Comparison of ENCODE assay signal across 28 cellular contexts in genomic region chr12:254912-255311, GRCh38. TPM values are rescaled to one million over a fixed set of nuclear protein-coding genes. Genes with fewer than 3 reads are reported as not detected.
DNase-seq lines count a peak whose midpoint lies in the region; FAIRE-seq and TF ChIP-seq lines count a peak whose summit lies in the region.
"Had no signal": no experiment of that assay in that cellular context is flagged by ENCODE, and none has a peak within 500 bp of the region (broad histone marks: within the 10 kb centered on the region; RNA-seq: fewer than 3 reads in every experiment).

No MANE protein-coding gene starts in this region.

- DNase-seq in H7 (peak; percentile 8), esophagus muscularis mucosa (ENCODE audit: extremely low spot score) (peak; percentile 68), mesendoderm (no peak), nephron progenitor cell (no peak), RCC 7860 (ENCODE audit: low spot score) (no peak), iPS-NIHi7 (ENCODE audit: extremely low spot score) (no peak)
- no peak for DNase-seq in stimulated activated CD4-positive, alpha-beta T cell treated with anti-CD3 and anti-CD28 coated beads, Interleukin-4, amount 100 ng/mL, for 24 hours
- no peak for DNase-seq in activated naive CD4-positive, alpha-beta T cell (lab: John Stamatoyannopoulos, UW)
- DNase-seq: AML-193; Caco-2; Calu3; CD4-positive, alpha-beta T cell; CD8-positive, alpha-beta T cell; DND-41; EL; GDM1 had no signal

- 84% methylated on average over 9 of the region's 9 CpGs for WGBS in esophagus muscularis mucosa
- no CpG with 5 or more reads among the region's 9 CpGs for WGBS in mesendoderm (ENCODE audit: extremely low coverage, insufficient coverage, low lambda C conversion rate)

- H3K4me3 Mint-ChIP-seq in nephron progenitor cell, result peak overlapping the region; percentile 7
- H3K4me3 Mint-ChIP-seq: B cell; CD4-positive, alpha-beta T cell; CD8-positive, alpha-beta T cell had no signal

- no peak overlapping the region for H2AK5ac ChIP-seq in mesendoderm (ENCODE audit: low read length)

- H3K56ac ChIP-seq in mesendoderm (ENCODE audit: low read length), result peak overlapping the region; percentile 25

- H3K79me2 ChIP-seq in mesendoderm (ENCODE audit: control insufficient read depth, insufficient read depth, low read length), result no peaks in the 10 kb centered on the region

- H3K9ac ChIP-seq in mesendoderm (ENCODE audit: low read length), result no peak overlapping the region
- H3K9ac ChIP-seq: BLaER1 treated with 17β-estradiol and CSF1 and Interleukin-3, amounts not matched to agents 10 nM and 100 nM had no signal

- no peak overlapping the region for H3K4ac ChIP-seq in mesendoderm (ENCODE audit: low read depth, low read length)

- H3K27me3 Mint-ChIP-seq in nephron progenitor cell (ENCODE audit: low read depth, poor library complexity), result peaks cover 35% of the 10 kb centered on the region

- H3K4me2 ChIP-seq in mesendoderm (ENCODE audit: low read length), result no peak overlapping the region
- H3K4me2 ChIP-seq: A549; BLaER1 treated with 17β-estradiol and CSF1 and Interleukin-3, amounts not matched to agents 10 nM and 100 nM had no signal

- TF ChIP-seq POLR2A in esophagus muscularis mucosa (IDR thresholded peaks at IDR 0.05; ENCODE audit: low read depth), result no peak

- no peak overlapping the region for H3K27ac ChIP-seq in esophagus muscularis mucosa (replicated peaks in 1 of 4)
- H3K27ac ChIP-seq in mesendoderm (ENCODE audit: low read depth, low read length), result no peak overlapping the region
- H3K27ac ChIP-seq: 22Rv1; A549; BLaER1 treated with 17β-estradiol and CSF1 and Interleukin-3, amounts not matched to agents 10 nM and 100 nM; C4-2B had no signal

- TF ChIP-seq EP300 in esophagus muscularis mucosa (IDR thresholded peaks at IDR 0.05), result no peak

- H3K23ac ChIP-seq in mesendoderm (ENCODE audit: low read length), result no peak overlapping the region

- H3K36me3 Mint-ChIP-seq in nephron progenitor cell (ENCODE audit: low read depth), result no peaks in the 10 kb centered on the region
- H3K36me3 Mint-ChIP-seq: CD8-positive, alpha-beta T cell had no signal

- no peaks in the 10 kb centered on the region for H3K9me3 ChIP-seq in esophagus muscularis mucosa
- H3K9me3 ChIP-seq: A549; BLaER1 treated with 17β-estradiol and CSF1 and Interleukin-3, amounts not matched to agents 10 nM and 100 nM; Caco-2 had no signal

- H3K4me1 ChIP-seq in esophagus muscularis mucosa (no peaks in the 10 kb centered on the region), mesendoderm (ENCODE audit: control insufficient read depth, low read depth, low read length) (peaks cover 8% of the 10 kb centered on the region)
- H3K4me1 ChIP-seq: A549, Caco-2 had no signal

- H3K4me1 Mint-ChIP-seq in nephron progenitor cell, result peaks cover 65% of the 10 kb centered on the region
- H3K4me1 Mint-ChIP-seq: B cell had no signal

- H3K4me3 ChIP-seq in H7 (ENCODE audit: insufficient read depth, low read depth, low read length) (no peak overlapping the region), esophagus muscularis mucosa (no peak overlapping the region), mesendoderm (ENCODE audit: low read length) (no peak overlapping the region)
- H3K4me3 ChIP-seq: A549; BLaER1 treated with 17β-estradiol and CSF1 and Interleukin-3, amounts not matched to agents 10 nM and 100 nM; GM12878 had no signal

- H2BK120ac ChIP-seq in mesendoderm (ENCODE audit: low read depth, low read length), result no peak overlapping the region

- peak overlapping the region; percentile 41 for H2BK5ac ChIP-seq in mesendoderm (ENCODE audit: low read length)

- no peaks in the 10 kb centered on the region for H3K79me1 ChIP-seq in mesendoderm (ENCODE audit: low read length)

- H3K9me3 Mint-ChIP-seq in nephron progenitor cell, result no peaks in the 10 kb centered on the region
- H3K9me3 Mint-ChIP-seq: CD4-positive, alpha-beta T cell; CD8-positive, alpha-beta T cell had no signal

- intact Hi-C loops in esophagus muscularis mucosa (cut with DNase I), result no loop called here

- no peak overlapping the region for H4K8ac ChIP-seq in mesendoderm (ENCODE audit: low read depth, low read length)

- no peak overlapping the region for H3K18ac ChIP-seq in mesendoderm (ENCODE audit: low read length)

- H3K36me3 ChIP-seq in H7 (replicated peaks; ENCODE audit: control insufficient read depth, insufficient read depth, low read length) (no peaks in the 10 kb centered on the region), esophagus muscularis mucosa (no peaks in the 10 kb centered on the region), mesendoderm (ENCODE audit: control insufficient read depth, insufficient read depth, low read length) (no peaks in the 10 kb centered on the region)
- H3K36me3 ChIP-seq: BLaER1 treated with 17β-estradiol and CSF1 and Interleukin-3, amounts not matched to agents 10 nM and 100 nM had no signal

- no peak for FAIRE-seq in RCC 7860 (lab: Jason Lieb, UNC)
- FAIRE-seq: A549, D721Med, GM12878, GM19239 had no signal

- no peak overlapping the region for H2BK15ac ChIP-seq in mesendoderm (replicated peaks; ENCODE audit: low read depth)

- TF ChIP-seq CTCF in esophagus muscularis mucosa (IDR thresholded peaks at IDR 0.05), result no peak
- no peak for TF ChIP-seq CTCF in nephron progenitor cell (IDR thresholded peaks at IDR 0.05)

- H3K27me3 ChIP-seq in H7 (ENCODE audit: control insufficient read depth, insufficient read depth, low read length), result no peaks in the 10 kb centered on the region
- peaks cover 0 to 50% (median 3%) of the 10 kb centered on the region in 4 donors for H3K27me3 ChIP-seq in esophagus muscularis mucosa
- H3K27me3 ChIP-seq in mesendoderm (ENCODE audit: insufficient read depth, low read length, poor library complexity), result no peaks in the 10 kb centered on the region
- H3K27me3 ChIP-seq: BLaER1 treated with 17β-estradiol and CSF1 and Interleukin-3, amounts not matched to agents 10 nM and 100 nM had no signal

- H4K5ac ChIP-seq in mesendoderm (ENCODE audit: low read length), result no peak overlapping the region

- no peak overlapping the region for H3K27ac Mint-ChIP-seq in nephron progenitor cell
- H3K27ac Mint-ChIP-seq: B cell; CD4-positive, alpha-beta T cell; CD8-positive, alpha-beta T cell had no signal

RNA-seq across cellular contexts. Expression of gene SLC6A13, which starts 7.7 kb away (rescaled TPM):
- not detected in 2 replicates for total RNA-seq in H7 (2014; rRNA removed; shearing (Covaris generic))
- total RNA-seq in esophagus muscularis mucosa, result not detected
- polyA plus RNA-seq in mesendoderm (2013, experiment 1 of 2), result 0.06 TPM
- polyA plus RNA-seq in mesendoderm (2013, experiment 2 of 2), result 0.10 TPM
- total RNA-seq: A172; CD8-positive, alpha-beta T cell; Daoy; G401 had no signal
- polyA plus RNA-seq: BJ had no signal

RNA-seq across cellular contexts. Expression of gene SLC6A12, which starts 41.0 kb away (rescaled TPM):
- 0.31 TPM in 1 of 2 replicates, not detected in the other for total RNA-seq in H7 (2014; rRNA removed; shearing (Covaris generic))
- under 1 TPM in 3 of 4 donors, not detected in 1; 0.17 to 0.78 (median 0.34) TPM for total RNA-seq in esophagus muscularis mucosa
- 0.15 TPM for polyA plus RNA-seq in mesendoderm (2013, experiment 1 of 2)
- polyA plus RNA-seq in mesendoderm (2013, experiment 2 of 2), result 0.15 TPM
- total RNA-seq: B cell; CD4-positive, alpha-beta T cell; CD8-positive, alpha-beta T cell; G401 had no signal
- polyA plus RNA-seq: BJ had no signal

Comparison
In these comparisons a context has a peak if more than half of its experiments do, and no peak if none do; other contexts are left out.
1. DNase-seq: peak in H7 (single experiment) and esophagus muscularis mucosa (single experiment); none in mesendoderm (single experiment), nephron progenitor cell (single experiment), RCC 7860 (single experiment), iPS-NIHi7 (single experiment), stimulated activated CD4-positive, alpha-beta T cell treated with anti-CD3 and anti-CD28 coated beads, Interleukin-4, amount 100 ng/mL, for 24 hours (single experiment) and activated naive CD4-positive, alpha-beta T cell (0 of 4).